Comparison of ENCODE assay signal across 21 cellular contexts in the genomic region with DNA sequence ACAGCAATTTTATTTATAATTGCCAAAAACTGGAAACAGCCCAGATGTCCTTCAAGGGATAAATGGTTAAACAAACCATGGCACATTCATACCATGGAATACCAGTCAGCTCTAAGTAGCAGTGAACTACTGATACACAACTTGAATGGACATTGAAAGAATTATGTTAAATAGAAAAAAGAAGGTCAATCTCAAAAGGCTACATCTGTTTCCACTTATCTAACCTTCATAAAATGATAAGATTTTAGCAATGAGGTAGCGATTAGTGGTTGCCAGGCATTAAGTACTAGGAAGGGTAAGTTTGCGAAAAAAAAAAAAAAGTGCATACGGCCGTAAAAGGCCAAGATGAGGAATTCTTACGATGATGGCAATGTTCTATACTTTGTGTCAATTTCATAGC.
"Had no signal": no experiment of that assay in that cellular context is flagged by ENCODE, and none has a peak within 500 bp of the region (broad histone marks: within the 10 kb centered on the region; RNA-seq: fewer than 3 reads in every experiment).

No MANE protein-coding gene starts in this region.

- H3K4me1 ChIP-seq: esophagus squamous epithelium, gastrocnemius medialis, heart right ventricle, left lung, lower lobe of right lung had no signal

- H3K9me3 ChIP-seq: esophagus squamous epithelium, gastrocnemius medialis, lower lobe of right lung had no signal

- H3K27ac ChIP-seq: coronary artery, epithelial cell of prostate, esophagus squamous epithelium, gastrocnemius medialis, heart right ventricle, left lung, lower lobe of right lung had no signal

- H3K4me3 ChIP-seq: coronary artery, esophagus squamous epithelium, gastrocnemius medialis, heart right ventricle, left lung, lower lobe of right lung had no signal

- H3K27me3 ChIP-seq: esophagus squamous epithelium, gastrocnemius medialis, heart right ventricle, left lung had no signal

- H3K36me3 ChIP-seq: esophagus squamous epithelium, gastrocnemius medialis, heart right ventricle, left lung, lower lobe of right lung had no signal

- DNase-seq: effector CD8-positive, alpha-beta T cell; effector memory CD8-positive, alpha-beta T cell; endodermal cell; erythroblast; esophagus squamous epithelium; foreskin fibroblast; foreskin melanocyte; gastrocnemius medialis; glutamatergic neuron; head of caudate nucleus; heart right ventricle; hippocampal formation; left cardiac atrium; left lung; left ventricle myocardium superior; lower lobe of right lung; mesendoderm; midbrain; naive thymus-derived CD4-positive, alpha-beta T cell had no signal
